ENCODE assay signal across 19 cellular contexts in genomic region chr11:131895865-131896264, GRCh38.
"Had no signal": no experiment of that assay in that cellular context is flagged by ENCODE, and none has a peak within 500 bp of the region (broad histone marks: within the 10 kb centered on the region; RNA-seq: fewer than 3 reads in every experiment).

No MANE protein-coding gene starts in this region.

- H3K36me3 Mint-ChIP-seq: activated naive CD4-positive, alpha-beta T cell treated with anti-CD3 and anti-CD28 coated beads, Interleukin-2, amount 50 U/mL, for 72 hours; brain; naive B cell; neural progenitor cell had no signal

- H3K79me2 ChIP-seq: hepatocyte had no signal

- H3K9me3 ChIP-seq: left lung, pancreas, spleen had no signal

- H3K27ac Mint-ChIP-seq: activated CD4-positive, alpha-beta T cell treated with anti-CD3 and anti-CD28 coated beads, Interleukin-2, amount 10 ng/mL, durations not matched to agents 7 days and 5 days; activated naive CD4-positive, alpha-beta T cell treated with anti-CD3 and anti-CD28 coated beads, Interleukin-2, amount 50 U/mL, for 72 hours; activated T-cell treated with anti-CD3 and anti-CD28 coated beads, Interleukin-2, amount 50 U/mL, for 72 hours; brain; effector memory CD8-positive, alpha-beta T cell; naive B cell; neural progenitor cell; stimulated activated naive CD8-positive, alpha-beta T cell treated with anti-CD3 and anti-CD28 coated beads, Interleukin-15, amount 100 ng/mL, for 72 hours; T-helper 1 cell treated with Interleukin-12 subunit alpha and Interleukin-12 subunit beta and Interleukin-4 antibody, amounts not matched to agents 30 μg/mL and 1 μg/mL, for 36 hours had no signal

- H3K4me1 Mint-ChIP-seq: activated CD4-positive, alpha-beta T cell treated with anti-CD3 and anti-CD28 coated beads, Interleukin-2, amount 10 ng/mL, durations not matched to agents 7 days and 5 days; naive B cell; stimulated activated naive CD8-positive, alpha-beta T cell treated with anti-CD3 and anti-CD28 coated beads, Interleukin-15, amount 100 ng/mL, for 72 hours had no signal

- H3K4me3 Mint-ChIP-seq: activated CD4-positive, alpha-beta T cell treated with anti-CD3 and anti-CD28 coated beads, Interleukin-2, amount 10 ng/mL, durations not matched to agents 7 days and 5 days; activated T-cell treated with anti-CD3 and anti-CD28 coated beads, Interleukin-2, amount 50 U/mL, for 72 hours; brain; effector memory CD8-positive, alpha-beta T cell; naive B cell; neural progenitor cell; stimulated activated naive CD8-positive, alpha-beta T cell treated with anti-CD3 and anti-CD28 coated beads, Interleukin-15, amount 100 ng/mL, for 72 hours; T-helper 1 cell treated with Interleukin-12 subunit alpha and Interleukin-12 subunit beta and Interleukin-4 antibody, amounts not matched to agents 30 μg/mL and 1 μg/mL, for 36 hours had no signal

- DNase-seq: activated CD4-positive, alpha-beta T cell treated with anti-CD3 and anti-CD28 coated beads, Interleukin-2, amount 10 ng/mL, durations not matched to agents 7 days and 5 days; activated CD8-positive, alpha-beta memory T cell treated with anti-CD3 and anti-CD28 coated beads, Interleukin-2, amount 50 U/mL, for 48 hours; activated gamma-delta T cell; activated T-cell treated with anti-CD3 and anti-CD28 coated beads, Interleukin-2, amount 50 U/mL, for 72 hours; dermis blood vessel endothelial cell; effector memory CD8-positive, alpha-beta T cell; islet precursor cell; left lung; naive B cell; pancreas; spleen; stimulated activated naive CD8-positive, alpha-beta T cell treated with anti-CD3 and anti-CD28 coated beads, Interleukin-15, amount 100 ng/mL, for 72 hours had no signal

- H3K4me2 ChIP-seq: hepatocyte, neural progenitor cell had no signal

- ATAC-seq: activated naive CD4-positive, alpha-beta T cell treated with anti-CD3 and anti-CD28 coated beads, Interleukin-2, amount 50 U/mL, for 72 hours; activated T-cell treated with anti-CD3 and anti-CD28 coated beads, Interleukin-2, amount 50 U/mL, for 72 hours; effector memory CD8-positive, alpha-beta T cell; esophagus mucosa; stimulated activated naive CD8-positive, alpha-beta T cell treated with anti-CD3 and anti-CD28 coated beads, Interleukin-15, amount 100 ng/mL, for 72 hours had no signal

- H2AFZ ChIP-seq: hepatocyte, neural progenitor cell had no signal

- H3K4me3 ChIP-seq: hepatocyte, left lung, neural progenitor cell, pancreas, spleen had no signal

- H3K27me3 ChIP-seq: left lung, neural progenitor cell, spleen had no signal

- H3K27ac ChIP-seq: hepatocyte, left lung, neural progenitor cell, pancreas, spleen had no signal

- H3K36me3 ChIP-seq: left lung, neural progenitor cell, pancreas, spleen had no signal

- FAIRE-seq: pancreas, TTC549 had no signal

- H3K4me1 ChIP-seq: left lung, pancreas, spleen had no signal

- H3K9ac ChIP-seq: neural progenitor cell had no signal

- H3K9me3 Mint-ChIP-seq: activated CD4-positive, alpha-beta T cell treated with anti-CD3 and anti-CD28 coated beads, Interleukin-2, amount 10 ng/mL, durations not matched to agents 7 days and 5 days; brain; neural progenitor cell; T-helper 1 cell treated with Interleukin-12 subunit alpha and Interleukin-12 subunit beta and Interleukin-4 antibody, amounts not matched to agents 30 μg/mL and 1 μg/mL, for 36 hours had no signal

- H3K27me3 Mint-ChIP-seq: activated CD4-positive, alpha-beta T cell treated with anti-CD3 and anti-CD28 coated beads, Interleukin-2, amount 10 ng/mL, durations not matched to agents 7 days and 5 days; effector memory CD8-positive, alpha-beta T cell; naive B cell; stimulated activated naive CD8-positive, alpha-beta T cell treated with anti-CD3 and anti-CD28 coated beads, Interleukin-15, amount 100 ng/mL, for 72 hours had no signal
